13 cellular contexts compared by ENCODE assay signal in the genomic region with DNA sequence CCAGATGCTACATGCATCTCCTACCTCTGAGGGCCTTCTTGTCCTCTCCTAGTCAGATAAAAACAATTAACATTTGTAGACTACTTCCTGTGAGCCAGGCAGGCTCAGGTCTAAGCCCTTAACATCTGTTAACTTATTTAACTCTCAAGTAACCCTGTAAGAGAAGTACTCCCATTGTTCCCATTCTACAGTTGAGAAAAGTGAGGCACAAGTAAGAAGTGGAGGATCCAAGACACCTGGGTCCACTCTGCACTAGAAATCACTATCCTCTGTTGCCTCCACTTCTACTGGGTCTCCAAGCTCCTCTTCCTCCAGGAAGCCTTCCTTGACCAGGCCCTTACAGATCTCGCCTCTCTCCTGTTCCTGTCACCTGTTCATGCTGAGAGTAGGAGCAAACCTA. TPM values are rescaled to one million over a fixed set of nuclear protein-coding genes. Genes with fewer than 3 reads are reported as not detected.
DNase-seq lines count a peak whose midpoint lies in the region; TF ChIP-seq lines count a peak whose summit lies in the region.
"Had no signal": no experiment of that assay in that cellular context is flagged by ENCODE, and none has a peak within 500 bp of the region (broad histone marks: within the 10 kb centered on the region; RNA-seq: fewer than 3 reads in every experiment).

No MANE protein-coding gene starts in this region.

- WGBS in ectodermal cell, 2 experiments: 94 to 100% methylated on average over 1 of the region's 1 CpG
- 85 to 95% (median 92%) methylated on average over 1 of the region's 1 CpG for WGBS in spleen, 5 donors

- H3K27ac Mint-ChIP-seq in activated CD4-positive, alpha-beta T cell treated with anti-CD3 and anti-CD28 coated beads, Interleukin-2, amount 10 ng/mL, durations not matched to agents 24 days and 14 days: no peak overlapping the region
- peak overlapping the region; percentile 91 for H3K27ac Mint-ChIP-seq in progenitor cell of endocrine pancreas

- peaks cover 12% of the 10 kb centered on the region for H3K36me3 Mint-ChIP-seq in activated CD4-positive, alpha-beta T cell treated with anti-CD3 and anti-CD28 coated beads, Interleukin-2, amount 10 ng/mL, durations not matched to agents 24 days and 14 days (ENCODE audit: low read depth)
- H3K36me3 Mint-ChIP-seq in progenitor cell of endocrine pancreas (ENCODE audit: insufficient read depth): no peaks in the 10 kb centered on the region

- no peak for DNase-seq in activated CD4-positive, alpha-beta T cell treated with anti-CD3 and anti-CD28 coated beads, Interleukin-2, amount 10 ng/mL, durations not matched to agents 24 days and 14 days
- DNase-seq in activated CD4-positive, alpha-beta T cell treated with anti-CD3 and anti-CD28 coated beads for 4 hours: no peak
- DNase-seq in LHCN-M2 (ENCODE audit: low read depth): peak; percentile 6
- DNase-seq in progenitor cell of endocrine pancreas (ENCODE audit: low spot score, unreplicated experiment): no peak
- no peak for DNase-seq in KG1 (lab: John Stamatoyannopoulos, UW)
- no peak for DNase-seq in occipital lobe (lab: John Stamatoyannopoulos, UW)
- no peak for DNase-seq in spleen
- DNase-seq: foreskin keratinocyte, left cardiac atrium, NCI-H1048, Peyer's patch had no signal

- H3K27me3 ChIP-seq in ectodermal cell (ENCODE audit: control insufficient read depth, insufficient read depth, low read length, poor library complexity, severe bottlenecking): no peaks in the 10 kb centered on the region
- H3K27me3 ChIP-seq in spleen (replicated peaks in 1 of 7): peaks cover 0 to 53% (median 25%) of the 10 kb centered on the region in 7 donors

- peaks cover 20% of the 10 kb centered on the region for H3K4me1 Mint-ChIP-seq in activated CD4-positive, alpha-beta T cell treated with anti-CD3 and anti-CD28 coated beads, Interleukin-2, amount 10 ng/mL, durations not matched to agents 24 days and 14 days
- H3K4me1 Mint-ChIP-seq in progenitor cell of endocrine pancreas (ENCODE audit: low read depth): peaks cover 12% of the 10 kb centered on the region

- peak overlapping the region; percentile 66 for H3K4me3 Mint-ChIP-seq in activated CD4-positive, alpha-beta T cell treated with anti-CD3 and anti-CD28 coated beads, Interleukin-2, amount 10 ng/mL, durations not matched to agents 24 days and 14 days
- H3K4me3 Mint-ChIP-seq in progenitor cell of endocrine pancreas (ENCODE audit: low read depth): peak overlapping the region; percentile 81

- no peak for TF ChIP-seq POLR2A in spleen (IDR thresholded peaks at IDR 0.05)

- peak overlapping the region; percentile 55 for H3K4me3 ChIP-seq in ectodermal cell (ENCODE audit: insufficient read depth, low read depth, low read length)
- no peak overlapping the region for H3K4me3 ChIP-seq in spleen

- peaks cover 21% of the 10 kb centered on the region for H3K4me1 ChIP-seq in ectodermal cell (ENCODE audit: control insufficient read depth, insufficient read depth, low read length)
- peaks cover 3 to 20% (median 17%) of the 10 kb centered on the region in 6 donors for H3K4me1 ChIP-seq in spleen
- H3K4me1 ChIP-seq: foreskin keratinocyte had no signal

- H3K27me3 Mint-ChIP-seq in activated CD4-positive, alpha-beta T cell treated with anti-CD3 and anti-CD28 coated beads, Interleukin-2, amount 10 ng/mL, durations not matched to agents 24 days and 14 days: peaks cover 40% of the 10 kb centered on the region
- H3K27me3 Mint-ChIP-seq in progenitor cell of endocrine pancreas: peaks cover 15% of the 10 kb centered on the region

- H3K36me3 ChIP-seq in ectodermal cell (ENCODE audit: control insufficient read depth, insufficient read depth, low read length) (peaks cover 3% of the 10 kb centered on the region), spleen (peaks cover 0 to 10% (median 0%) of the 10 kb centered on the region in 6 donors)
- H3K36me3 ChIP-seq: neutrophil, Peyer's patch had no signal

- no peaks in the 10 kb centered on the region for H3K9me3 ChIP-seq in ectodermal cell (ENCODE audit: control insufficient read depth, low read length)
- no peaks in the 10 kb centered on the region for H3K9me3 ChIP-seq in spleen
- H3K9me3 ChIP-seq: neutrophil, Peyer's patch had no signal

- no peaks in the 10 kb centered on the region for H3K9me3 Mint-ChIP-seq in activated CD4-positive, alpha-beta T cell treated with anti-CD3 and anti-CD28 coated beads, Interleukin-2, amount 10 ng/mL, durations not matched to agents 24 days and 14 days
- H3K9me3 Mint-ChIP-seq in progenitor cell of endocrine pancreas (ENCODE audit: low read depth): no peaks in the 10 kb centered on the region

- intact Hi-C loops in activated CD4-positive, alpha-beta T cell treated with anti-CD3 and anti-CD28 coated beads, Interleukin-2, amount 10 ng/mL, durations not matched to agents 24 days and 14 days (cut with micrococcal nuclease): no loop called here
- intact Hi-C loops in spleen (cut with DNase I; ENCODE audit: low total_unique reads): no loop called here

- TF ChIP-seq CTCF in progenitor cell of endocrine pancreas (IDR thresholded peaks at IDR 0.05; ENCODE audit: unreplicated experiment) (no peak), spleen (IDR thresholded peaks at IDR 0.05 in 8 of 11, conservative IDR thresholded peaks at IDR 0.05 in 3 of 11) (no peak)

- no peak overlapping the region for H3K27ac ChIP-seq in ectodermal cell (ENCODE audit: insufficient read depth, low read depth, low read length, poor library complexity, severe bottlenecking)
- no peak overlapping the region for H3K27ac ChIP-seq in spleen
- H3K27ac ChIP-seq: foreskin keratinocyte, neutrophil, Peyer's patch had no signal

RNA-seq across cellular contexts. Expression of gene C1orf216, which starts 9.7 kb away (rescaled TPM):
- total RNA-seq in activated CD4-positive, alpha-beta T cell treated with anti-CD3 and anti-CD28 coated beads, Interleukin-2, amount 10 ng/mL, durations not matched to agents 24 days and 14 days: 25.0 and 26.0 TPM in 2 replicates
- 30.5 and 31.3 TPM in 2 replicates for total RNA-seq in LHCN-M2 (2014; rRNA removed)
- 25.0 TPM for polyA plus RNA-seq in LHCN-M2 (2012)
- polyA plus RNA-seq in ectodermal cell (2013, experiment 1 of 4): 13.8 TPM
- 13.3 TPM for polyA plus RNA-seq in ectodermal cell (2013, experiment 2 of 4)
- 10.2 TPM for polyA plus RNA-seq in ectodermal cell (2013, experiment 3 of 4)
- 10.4 TPM for polyA plus RNA-seq in ectodermal cell (2013, experiment 4 of 4)
- total RNA-seq in progenitor cell of endocrine pancreas: 11.3 and 12.8 TPM in 2 replicates
- total RNA-seq in occipital lobe: 73.0 TPM
- total RNA-seq in spleen: 10 to 100 TPM in 3 of 7 donors, 1 to 10 TPM in 4; 8.4 to 12.6 (median 9.5) TPM
- 1 to 10 TPM; 2.7 to 8.1 (median 4.2) TPM for polyA plus RNA-seq in spleen
